In the genomic region with DNA sequence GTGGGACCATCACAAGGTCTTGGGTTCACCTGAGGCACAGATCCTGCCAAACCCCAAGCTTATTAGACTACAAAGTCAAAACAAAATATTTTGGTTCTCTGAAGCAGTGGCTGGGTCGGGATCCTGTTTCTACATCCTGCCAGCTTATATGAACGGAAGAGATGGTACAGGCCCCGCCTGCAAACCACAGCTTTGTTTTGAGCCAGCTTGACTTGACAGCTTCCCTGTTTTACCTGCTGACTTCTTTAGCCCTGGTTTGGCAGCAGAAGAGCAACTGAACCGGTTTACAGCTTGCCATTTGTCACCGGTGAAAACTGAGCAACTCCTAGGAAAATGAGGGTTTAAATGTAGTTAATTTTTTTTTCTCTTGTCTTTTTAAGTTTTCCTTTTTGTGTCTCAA, we compare ENCODE assay signal across 1 cellular context.
TF ChIP-seq lines count a peak whose summit lies in the region.

No MANE protein-coding gene starts in this region.

TF ChIP-seq in HepG2, 621 proteins besides CTCF, POLR2A, EP300 and RAD21:
- TF ChIP-seq, protein P1, sequence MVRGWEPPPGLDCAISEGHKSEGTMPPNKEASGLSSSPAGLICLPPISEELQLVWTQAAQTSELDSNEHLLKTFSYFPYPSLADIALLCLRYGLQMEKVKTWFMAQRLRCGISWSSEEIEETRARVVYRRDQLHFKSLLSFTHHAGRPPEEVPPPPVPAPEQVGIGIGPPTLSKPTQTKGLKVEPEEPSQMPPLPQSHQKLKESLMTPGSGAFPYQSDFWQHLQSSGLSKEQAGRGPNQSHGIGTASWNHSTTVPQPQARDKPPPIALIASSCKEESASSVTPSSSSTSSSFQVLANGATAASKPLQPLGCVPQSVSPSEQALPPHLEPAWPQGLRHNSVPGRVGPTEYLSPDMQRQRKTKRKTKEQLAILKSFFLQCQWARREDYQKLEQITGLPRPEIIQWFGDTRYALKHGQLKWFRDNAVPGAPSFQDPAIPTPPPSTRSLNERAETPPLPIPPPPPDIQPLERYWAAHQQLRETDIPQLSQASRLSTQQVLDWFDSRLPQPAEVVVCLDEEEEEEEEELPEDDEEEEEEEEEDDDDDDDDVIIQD (CRISPR knock-in tag; IDR thresholded peaks at IDR 0.05; ENCODE audit: low read depth): no peak
- no peak for TF ChIP-seq SKIL (CRISPR knock-in tag; IDR thresholded peaks at IDR 0.05; ENCODE audit: borderline replicate concordance)
- TF ChIP-seq, protein P2, sequence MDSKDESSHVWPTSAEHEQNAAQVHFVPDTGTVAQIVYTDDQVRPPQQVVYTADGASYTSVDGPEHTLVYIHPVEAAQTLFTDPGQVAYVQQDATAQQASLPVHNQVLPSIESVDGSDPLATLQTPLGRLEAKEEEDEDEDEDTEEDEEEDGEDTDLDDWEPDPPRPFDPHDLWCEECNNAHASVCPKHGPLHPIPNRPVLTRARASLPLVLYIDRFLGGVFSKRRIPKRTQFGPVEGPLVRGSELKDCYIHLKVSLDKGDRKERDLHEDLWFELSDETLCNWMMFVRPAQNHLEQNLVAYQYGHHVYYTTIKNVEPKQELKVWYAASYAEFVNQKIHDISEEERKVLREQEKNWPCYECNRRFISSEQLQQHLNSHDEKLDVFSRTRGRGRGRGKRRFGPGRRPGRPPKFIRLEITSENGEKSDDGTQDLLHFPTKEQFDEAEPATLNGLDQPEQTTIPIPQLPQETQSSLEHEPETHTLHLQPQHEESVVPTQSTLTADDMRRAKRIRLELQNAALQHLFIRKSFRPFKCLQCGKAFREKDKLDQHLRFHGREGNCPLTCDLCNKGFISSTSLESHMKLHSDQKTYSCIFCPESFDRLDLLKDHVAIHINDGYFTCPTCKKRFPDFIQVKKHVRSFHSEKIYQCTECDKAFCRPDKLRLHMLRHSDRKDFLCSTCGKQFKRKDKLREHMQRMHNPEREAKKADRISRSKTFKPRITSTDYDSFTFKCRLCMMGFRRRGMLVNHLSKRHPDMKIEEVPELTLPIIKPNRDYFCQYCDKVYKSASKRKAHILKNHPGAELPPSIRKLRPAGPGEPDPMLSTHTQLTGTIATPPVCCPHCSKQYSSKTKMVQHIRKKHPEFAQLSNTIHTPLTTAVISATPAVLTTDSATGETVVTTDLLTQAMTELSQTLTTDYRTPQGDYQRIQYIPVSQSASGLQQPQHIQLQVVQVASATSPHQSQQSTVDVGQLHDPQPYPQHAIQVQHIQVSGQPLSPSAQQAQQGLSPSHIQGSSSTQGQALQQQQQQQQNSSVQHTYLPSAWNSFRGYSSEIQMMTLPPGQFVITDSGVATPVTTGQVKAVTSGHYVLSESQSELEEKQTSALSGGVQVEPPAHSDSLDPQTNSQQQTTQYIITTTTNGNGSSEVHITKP (CRISPR knock-in tag; IDR thresholded peaks at IDR 0.05; ENCODE audit: low read depth): no peak
- TF ChIP-seq ZNF703 (CRISPR knock-in tag; IDR thresholded peaks at IDR 0.05; ENCODE audit: borderline replicate concordance): no peak
- TF ChIP-seq, protein P3, sequence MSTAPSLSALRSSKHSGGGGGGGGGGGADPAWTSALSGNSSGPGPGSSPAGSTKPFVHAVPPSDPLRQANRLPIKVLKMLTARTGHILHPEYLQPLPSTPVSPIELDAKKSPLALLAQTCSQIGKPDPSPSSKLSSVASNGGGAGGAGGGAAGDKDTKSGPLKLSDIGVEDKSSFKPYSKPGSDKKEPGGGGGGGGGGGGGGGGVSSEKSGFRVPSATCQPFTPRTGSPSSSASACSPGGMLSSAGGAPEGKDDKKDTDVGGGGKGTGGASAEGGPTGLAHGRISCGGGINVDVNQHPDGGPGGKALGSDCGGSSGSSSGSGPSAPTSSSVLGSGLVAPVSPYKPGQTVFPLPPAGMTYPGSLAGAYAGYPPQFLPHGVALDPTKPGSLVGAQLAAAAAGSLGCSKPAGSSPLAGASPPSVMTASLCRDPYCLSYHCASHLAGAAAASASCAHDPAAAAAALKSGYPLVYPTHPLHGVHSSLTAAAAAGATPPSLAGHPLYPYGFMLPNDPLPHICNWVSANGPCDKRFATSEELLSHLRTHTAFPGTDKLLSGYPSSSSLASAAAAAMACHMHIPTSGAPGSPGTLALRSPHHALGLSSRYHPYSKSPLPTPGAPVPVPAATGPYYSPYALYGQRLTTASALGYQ (CRISPR knock-in tag; IDR thresholded peaks at IDR 0.05): no peak
- no peak for TF ChIP-seq HNRNPK (IDR thresholded peaks at IDR 0.05; ENCODE audit: low read depth, low read length, poor library complexity, severe bottlenecking)
- no peak for TF ChIP-seq IRX3 (CRISPR knock-in tag; IDR thresholded peaks at IDR 0.05; ENCODE audit: borderline replicate concordance, low read depth)
- TF ChIP-seq, protein P4, sequence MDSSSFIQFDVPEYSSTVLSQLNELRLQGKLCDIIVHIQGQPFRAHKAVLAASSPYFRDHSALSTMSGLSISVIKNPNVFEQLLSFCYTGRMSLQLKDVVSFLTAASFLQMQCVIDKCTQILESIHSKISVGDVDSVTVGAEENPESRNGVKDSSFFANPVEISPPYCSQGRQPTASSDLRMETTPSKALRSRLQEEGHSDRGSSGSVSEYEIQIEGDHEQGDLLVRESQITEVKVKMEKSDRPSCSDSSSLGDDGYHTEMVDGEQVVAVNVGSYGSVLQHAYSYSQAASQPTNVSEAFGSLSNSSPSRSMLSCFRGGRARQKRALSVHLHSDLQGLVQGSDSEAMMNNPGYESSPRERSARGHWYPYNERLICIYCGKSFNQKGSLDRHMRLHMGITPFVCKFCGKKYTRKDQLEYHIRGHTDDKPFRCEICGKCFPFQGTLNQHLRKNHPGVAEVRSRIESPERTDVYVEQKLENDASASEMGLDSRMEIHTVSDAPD (CRISPR knock-in tag; IDR thresholded peaks at IDR 0.05): no peak
- TF ChIP-seq ZNF670 (CRISPR knock-in tag; IDR thresholded peaks at IDR 0.05; ENCODE audit: borderline replicate concordance): no peak
- no peak for TF ChIP-seq SCMH1 (CRISPR knock-in tag; IDR thresholded peaks at IDR 0.05; ENCODE audit: borderline replicate concordance)
- TF ChIP-seq BRD4 (CRISPR knock-in tag; IDR thresholded peaks at IDR 0.05): no peak
- TF ChIP-seq POGZ (CRISPR knock-in tag; IDR thresholded peaks at IDR 0.05): no peak
- TF ChIP-seq, protein P5, sequence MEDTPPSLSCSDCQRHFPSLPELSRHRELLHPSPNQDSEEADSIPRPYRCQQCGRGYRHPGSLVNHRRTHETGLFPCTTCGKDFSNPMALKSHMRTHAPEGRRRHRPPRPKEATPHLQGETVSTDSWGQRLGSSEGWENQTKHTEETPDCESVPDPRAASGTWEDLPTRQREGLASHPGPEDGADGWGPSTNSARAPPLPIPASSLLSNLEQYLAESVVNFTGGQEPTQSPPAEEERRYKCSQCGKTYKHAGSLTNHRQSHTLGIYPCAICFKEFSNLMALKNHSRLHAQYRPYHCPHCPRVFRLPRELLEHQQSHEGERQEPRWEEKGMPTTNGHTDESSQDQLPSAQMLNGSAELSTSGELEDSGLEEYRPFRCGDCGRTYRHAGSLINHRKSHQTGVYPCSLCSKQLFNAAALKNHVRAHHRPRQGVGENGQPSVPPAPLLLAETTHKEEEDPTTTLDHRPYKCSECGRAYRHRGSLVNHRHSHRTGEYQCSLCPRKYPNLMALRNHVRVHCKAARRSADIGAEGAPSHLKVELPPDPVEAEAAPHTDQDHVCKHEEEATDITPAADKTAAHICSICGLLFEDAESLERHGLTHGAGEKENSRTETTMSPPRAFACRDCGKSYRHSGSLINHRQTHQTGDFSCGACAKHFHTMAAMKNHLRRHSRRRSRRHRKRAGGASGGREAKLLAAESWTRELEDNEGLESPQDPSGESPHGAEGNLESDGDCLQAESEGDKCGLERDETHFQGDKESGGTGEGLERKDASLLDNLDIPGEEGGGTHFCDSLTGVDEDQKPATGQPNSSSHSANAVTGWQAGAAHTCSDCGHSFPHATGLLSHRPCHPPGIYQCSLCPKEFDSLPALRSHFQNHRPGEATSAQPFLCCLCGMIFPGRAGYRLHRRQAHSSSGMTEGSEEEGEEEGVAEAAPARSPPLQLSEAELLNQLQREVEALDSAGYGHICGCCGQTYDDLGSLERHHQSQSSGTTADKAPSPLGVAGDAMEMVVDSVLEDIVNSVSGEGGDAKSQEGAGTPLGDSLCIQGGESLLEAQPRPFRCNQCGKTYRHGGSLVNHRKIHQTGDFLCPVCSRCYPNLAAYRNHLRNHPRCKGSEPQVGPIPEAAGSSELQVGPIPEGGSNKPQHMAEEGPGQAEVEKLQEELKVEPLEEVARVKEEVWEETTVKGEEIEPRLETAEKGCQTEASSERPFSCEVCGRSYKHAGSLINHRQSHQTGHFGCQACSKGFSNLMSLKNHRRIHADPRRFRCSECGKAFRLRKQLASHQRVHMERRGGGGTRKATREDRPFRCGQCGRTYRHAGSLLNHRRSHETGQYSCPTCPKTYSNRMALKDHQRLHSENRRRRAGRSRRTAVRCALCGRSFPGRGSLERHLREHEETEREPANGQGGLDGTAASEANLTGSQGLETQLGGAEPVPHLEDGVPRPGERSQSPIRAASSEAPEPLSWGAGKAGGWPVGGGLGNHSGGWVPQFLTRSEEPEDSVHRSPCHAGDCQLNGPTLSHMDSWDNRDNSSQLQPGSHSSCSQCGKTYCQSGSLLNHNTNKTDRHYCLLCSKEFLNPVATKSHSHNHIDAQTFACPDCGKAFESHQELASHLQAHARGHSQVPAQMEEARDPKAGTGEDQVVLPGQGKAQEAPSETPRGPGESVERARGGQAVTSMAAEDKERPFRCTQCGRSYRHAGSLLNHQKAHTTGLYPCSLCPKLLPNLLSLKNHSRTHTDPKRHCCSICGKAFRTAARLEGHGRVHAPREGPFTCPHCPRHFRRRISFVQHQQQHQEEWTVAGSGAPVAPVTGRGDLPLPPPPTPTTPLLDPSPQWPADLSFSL (CRISPR knock-in tag; IDR thresholded peaks at IDR 0.05): no peak
